ENCODE assay signal across 1 cellular context in genomic region chr15:81085213-81085612, GRCh38.
TF ChIP-seq lines count a peak whose summit lies in the region.

No MANE protein-coding gene starts in this region.

TF ChIP-seq in K562, 482 proteins besides CTCF, POLR2A, EP300 and RAD21 (continued from another document):
- TF ChIP-seq ZMIZ1 (IDR thresholded peaks at IDR 0.05; ENCODE audit: low read depth in 2 of 2, low read length in 2 of 2) (peak in 1 of 2 experiments; percentile 78; a peak in 1 of 4 replicates), TAL1 (IDR thresholded peaks at IDR 0.05) (peak; percentile 89), MAZ (CRISPR knock-in tag; conservative IDR thresholded peaks at IDR 0.05 in 1 of 2, IDR thresholded peaks at IDR 0.05 in 1 of 2) (0 out of 4 replicates have a peak, but pooled peaks of 1 of the 2 experiments have one; percentile 37), EGR1 (conservative IDR thresholded peaks at IDR 0.05) (peak; percentile 31; the same call in 1 of the 2 replicates), ZBTB11 (CRISPR knock-in tag; IDR thresholded peaks at IDR 0.05) (no peak), BRD9 (IDR thresholded peaks at IDR 0.05; ENCODE audit: low read depth, partially characterized antibody) (no peak), SMAD3 (CRISPR knock-in tag; conservative IDR thresholded peaks at IDR 0.05) (no peak), JUND (IDR thresholded peaks at IDR 0.05; ENCODE audit: borderline replicate concordance, low read depth, low read length) (peak; percentile 81), JUND (tag; IDR thresholded peaks at IDR 0.05; ENCODE audit: borderline replicate concordance, low read depth, low read length) (peak; percentile 54; the same call in 1 of the 3 replicates), E2F4 (CRISPR knock-in tag; IDR thresholded peaks at IDR 0.05; ENCODE audit: low read depth) (no peak), FOSL1 (tag; conservative IDR thresholded peaks at IDR 0.05) (peak; percentile 65), TEAD4 (IDR thresholded peaks at IDR 0.05; ENCODE audit: low read length) (peak; percentile 90), TEAD4 (CRISPR knock-in tag; IDR thresholded peaks at IDR 0.05; ENCODE audit: borderline replicate concordance) (no peak), SREBF2 (CRISPR knock-in tag; IDR thresholded peaks at IDR 0.05) (no peak), TCF3 (CRISPR knock-in tag; IDR thresholded peaks at IDR 0.05) (peak; percentile 91), ATF3 (IDR thresholded peaks at IDR 0.05) (peak; percentile 62), ATF3 (CRISPR knock-in tag; conservative IDR thresholded peaks at IDR 0.05) (no peak), ZNF431 (CRISPR knock-in tag; IDR thresholded peaks at IDR 0.05) (no peak), PML (IDR thresholded peaks at IDR 0.05; ENCODE audit: low read length) (peak; percentile 72), FOXA1 (IDR thresholded peaks at IDR 0.05; ENCODE audit: borderline replicate concordance) (no peak), MBD2 (IDR thresholded peaks at IDR 0.05; ENCODE audit: borderline replicate concordance, low read depth) (no peak), CBFA2T2 (conservative IDR thresholded peaks at IDR 0.05) (peak; percentile 88), ZNF785 (CRISPR knock-in tag; IDR thresholded peaks at IDR 0.05) (no peak), HDAC8 (tag; IDR thresholded peaks at IDR 0.05) (no peak), GATA2 (CRISPR knock-in tag; IDR thresholded peaks at IDR 0.05) (peak; percentile 31; the same call in 1 of the 2 replicates), POLR2AphosphoS5 (IDR thresholded peaks at IDR 0.05; ENCODE audit: control insufficient read depth, insufficient read depth, low read depth, low read length) (peak; percentile 78), HDAC2 (IDR thresholded peaks at IDR 0.05) (peak; percentile 42; the same call in 1 of the 2 replicates), NEUROD1 (IDR thresholded peaks at IDR 0.05; ENCODE audit: borderline replicate concordance, low read depth, low read length, partially characterized antibody) (peak; percentile 29), BRD4 (IDR thresholded peaks at IDR 0.05) (no peak), ZNF780A (CRISPR knock-in tag; IDR thresholded peaks at IDR 0.05) (no peak), ZNF197 (CRISPR knock-in tag; IDR thresholded peaks at IDR 0.05; ENCODE audit: low read depth) (no peak), PHB2 (IDR thresholded peaks at IDR 0.05; ENCODE audit: low read depth) (no peak), TBL1XR1 (IDR thresholded peaks at IDR 0.05; ENCODE audit: low read length in 2 of 2) (peak in 1 of 2 experiments; percentile 68; a peak in 1 of 4 replicates), IRF1 (CRISPR knock-in tag; IDR thresholded peaks at IDR 0.05; ENCODE audit: borderline replicate concordance) (no peak), SMARCC2 (IDR thresholded peaks at IDR 0.05; ENCODE audit: low read depth) (peak; percentile 78; the same call in 1 of the 2 replicates), MLX (CRISPR knock-in tag; conservative IDR thresholded peaks at IDR 0.05) (no peak), ZNF175 (CRISPR knock-in tag; IDR thresholded peaks at IDR 0.05; ENCODE audit: low read depth) (no peak), SOX6 (IDR thresholded peaks at IDR 0.05) (peak; percentile 34; the same call in 1 of the 2 replicates), SMARCE1 (IDR thresholded peaks at IDR 0.05) (peak; percentile 78), FOXM1 (IDR thresholded peaks at IDR 0.05; ENCODE audit: low read depth) (0 out of 2 replicates have a peak, but pooled peaks have one; percentile 45), FOXM1 (CRISPR knock-in tag; IDR thresholded peaks at IDR 0.05; ENCODE audit: low read depth) (no peak), ZNF449 (CRISPR knock-in tag; IDR thresholded peaks at IDR 0.05) (no peak), DPF2 (IDR thresholded peaks at IDR 0.05) (peak; percentile 93), ZNF23 (CRISPR knock-in tag; IDR thresholded peaks at IDR 0.05) (no peak), NFE2 (IDR thresholded peaks at IDR 0.05; ENCODE audit: low read depth) (peak; percentile 74), TRIM24 (IDR thresholded peaks at IDR 0.05) (peak; percentile 47 to 64; a peak in 2 of 4 replicates), RUNX1 (IDR thresholded peaks at IDR 0.05; ENCODE audit: low read depth) (no peak), ARNT (IDR thresholded peaks at IDR 0.05) (0 out of 4 replicates have a peak, but pooled peaks of 1 of the 2 experiments have one; percentile 16), KLF6 (CRISPR knock-in tag; IDR thresholded peaks at IDR 0.05; ENCODE audit: borderline replicate concordance) (no peak), MTA2 (IDR thresholded peaks at IDR 0.05; ENCODE audit: low read depth) (peak; percentile 68), SRSF3 (IDR thresholded peaks at IDR 0.05; ENCODE audit: insufficient read depth, low read length) (no peak), HDAC1 (IDR thresholded peaks at IDR 0.05) (peak in 1 of 2 experiments; percentile 40; a peak in 2 of 4 replicates), CXXC5 (CRISPR knock-in tag; IDR thresholded peaks at IDR 0.05) (peak; percentile 52; the same call in 1 of the 2 replicates), GATAD2B (IDR thresholded peaks at IDR 0.05; ENCODE audit: borderline replicate concordance) (0 out of 2 replicates have a peak, but pooled peaks have one; percentile 14), HDAC3 (IDR thresholded peaks at IDR 0.05; ENCODE audit: borderline replicate concordance, partially characterized antibody) (peak; percentile 18), EP400 (IDR thresholded peaks at IDR 0.05) (no peak), NFIC (IDR thresholded peaks at IDR 0.05) (peak; percentile 47), NCOR1 (IDR thresholded peaks at IDR 0.05) (peak; percentile 86), SPI1 (IDR thresholded peaks at IDR 0.05; ENCODE audit: borderline replicate concordance, low read depth, low read length) (peak; percentile 21; the same call in 1 of the 2 replicates), CBFA2T3 (IDR thresholded peaks at IDR 0.05) (peak; percentile 94), CREM (IDR thresholded peaks at IDR 0.05; ENCODE audit: low read depth) (peak; percentile 44), ARID1B (IDR thresholded peaks at IDR 0.05) (peak; percentile 95), ZNF212 (CRISPR knock-in tag; IDR thresholded peaks at IDR 0.05) (no peak), CC2D1A (IDR thresholded peaks at IDR 0.05) (peak; percentile 19; the same call in 1 of the 2 replicates)
